Comparison of ENCODE assay signal across 2 cellular contexts in the genomic region with DNA sequence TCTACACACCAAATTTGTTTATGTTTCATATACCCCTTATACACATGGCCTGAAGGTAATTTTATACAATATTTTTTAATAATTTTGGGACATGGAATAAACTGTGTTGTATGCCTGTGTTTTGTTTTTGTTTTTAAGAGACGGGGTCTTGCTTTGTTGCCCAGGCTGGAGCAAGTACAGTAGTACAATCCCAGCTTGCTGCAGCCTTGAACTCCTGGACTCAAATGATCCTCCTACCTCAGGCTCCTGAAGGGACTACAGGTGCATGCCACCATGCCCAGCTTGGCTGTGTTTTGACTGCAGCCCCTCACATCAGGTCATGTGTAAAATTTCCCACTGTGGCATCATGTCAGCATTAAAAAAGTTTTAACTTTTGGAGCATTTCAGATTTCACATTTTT.
TF ChIP-seq lines count a peak whose summit lies in the region.

No MANE protein-coding gene starts in this region.

TF ChIP-seq in HepG2, 621 proteins besides CTCF, POLR2A, EP300 and RAD21 (continued from another document):
- TF ChIP-seq, protein P1, sequence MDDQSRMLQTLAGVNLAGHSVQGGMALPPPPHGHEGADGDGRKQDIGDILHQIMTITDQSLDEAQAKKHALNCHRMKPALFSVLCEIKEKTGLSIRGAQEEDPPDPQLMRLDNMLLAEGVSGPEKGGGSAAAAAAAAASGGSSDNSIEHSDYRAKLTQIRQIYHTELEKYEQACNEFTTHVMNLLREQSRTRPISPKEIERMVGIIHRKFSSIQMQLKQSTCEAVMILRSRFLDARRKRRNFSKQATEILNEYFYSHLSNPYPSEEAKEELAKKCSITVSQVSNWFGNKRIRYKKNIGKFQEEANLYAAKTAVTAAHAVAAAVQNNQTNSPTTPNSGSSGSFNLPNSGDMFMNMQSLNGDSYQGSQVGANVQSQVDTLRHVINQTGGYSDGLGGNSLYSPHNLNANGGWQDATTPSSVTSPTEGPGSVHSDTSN (CRISPR knock-in tag; IDR thresholded peaks at IDR 0.05; ENCODE audit: borderline replicate concordance) = no peak
- TF ChIP-seq HNF4A (CRISPR knock-in tag; IDR thresholded peaks at IDR 0.05) (peak; percentile 58), ZNF460 (CRISPR knock-in tag; IDR thresholded peaks at IDR 0.05; ENCODE audit: borderline replicate concordance) (peak; percentile 41), ZMYM3 (CRISPR knock-in tag; IDR thresholded peaks at IDR 0.05) (0 out of 2 replicates have a peak, but pooled peaks have one; percentile 35), ZNF121 (CRISPR knock-in tag; IDR thresholded peaks at IDR 0.05) (peak; percentile 99)
- TF ChIP-seq, protein P2, sequence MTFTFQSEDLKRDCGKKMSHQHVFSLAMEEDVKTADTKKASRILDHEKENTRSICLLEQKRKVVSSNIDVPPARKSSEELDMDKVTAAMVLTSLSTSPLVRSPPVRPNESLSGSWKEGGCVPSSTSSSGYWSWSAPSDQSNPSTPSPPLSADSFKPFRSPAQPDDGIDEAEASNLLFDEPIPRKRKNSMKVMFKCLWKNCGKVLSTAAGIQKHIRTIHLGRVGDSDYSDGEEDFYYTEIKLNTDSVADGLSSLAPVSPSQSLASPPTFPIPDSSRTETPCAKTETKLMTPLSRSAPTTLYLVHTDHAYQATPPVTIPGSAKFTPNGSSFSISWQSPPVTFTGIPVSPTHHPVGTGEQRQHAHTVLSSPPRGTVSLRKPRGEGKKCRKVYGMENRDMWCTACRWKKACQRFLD (CRISPR knock-in tag; IDR thresholded peaks at IDR 0.05; ENCODE audit: borderline replicate concordance) = no peak

TF ChIP-seq in HEK293T, 16 proteins besides CTCF, POLR2A, EP300 and RAD21 (continued from another document):
- TF ChIP-seq BHLHE40 (IDR thresholded peaks at IDR 0.05; ENCODE audit: borderline replicate concordance) (no peak), ZNF384 (IDR thresholded peaks at IDR 0.05) (no peak), FOXA1 (IDR thresholded peaks at IDR 0.05) (no peak), SP1 (IDR thresholded peaks at IDR 0.05) (no peak), HDGF (IDR thresholded peaks at IDR 0.05; ENCODE audit: borderline replicate concordance) (no peak), SUZ12 (IDR thresholded peaks at IDR 0.05) (no peak), FOXM1 (IDR thresholded peaks at IDR 0.05; ENCODE audit: borderline replicate concordance) (no peak), FOXK2 (IDR thresholded peaks at IDR 0.05) (no peak), L3MBTL2 (conservative IDR thresholded peaks at IDR 0.05) (no peak), LEF1 (IDR thresholded peaks at IDR 0.05; ENCODE audit: borderline replicate concordance) (no peak), TARDBP (IDR thresholded peaks at IDR 0.05) (no peak), ELF4 (IDR thresholded peaks at IDR 0.05) (no peak), CTBP1 (IDR thresholded peaks at IDR 0.05; ENCODE audit: borderline replicate concordance) (no peak), ARNT (IDR thresholded peaks at IDR 0.05) (no peak)
- TF ChIP-seq, protein P3, sequence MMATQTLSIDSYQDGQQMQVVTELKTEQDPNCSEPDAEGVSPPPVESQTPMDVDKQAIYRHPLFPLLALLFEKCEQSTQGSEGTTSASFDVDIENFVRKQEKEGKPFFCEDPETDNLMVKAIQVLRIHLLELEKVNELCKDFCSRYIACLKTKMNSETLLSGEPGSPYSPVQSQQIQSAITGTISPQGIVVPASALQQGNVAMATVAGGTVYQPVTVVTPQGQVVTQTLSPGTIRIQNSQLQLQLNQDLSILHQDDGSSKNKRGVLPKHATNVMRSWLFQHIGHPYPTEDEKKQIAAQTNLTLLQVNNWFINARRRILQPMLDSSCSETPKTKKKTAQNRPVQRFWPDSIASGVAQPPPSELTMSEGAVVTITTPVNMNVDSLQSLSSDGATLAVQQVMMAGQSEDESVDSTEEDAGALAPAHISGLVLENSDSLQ (IDR thresholded peaks at IDR 0.05) = no peak
